Comparison of ENCODE assay signal across 16 cellular contexts in genomic region chr6:135227758-135228157, GRCh38. TPM values are rescaled to one million over a fixed set of nuclear protein-coding genes. Genes with fewer than 3 reads are reported as not detected.
"Had no signal": no experiment of that assay in that cellular context is flagged by ENCODE, and none has a peak within 500 bp of the region (broad histone marks: within the 10 kb centered on the region; RNA-seq: fewer than 3 reads in every experiment).

No MANE protein-coding gene starts in this region.

- H3K36me3 ChIP-seq: heart left ventricle had no signal

- H3K4me3 ChIP-seq: dorsolateral prefrontal cortex, heart left ventricle had no signal

- H3K27ac Mint-ChIP-seq: naive thymus-derived CD4-positive, alpha-beta T cell; nephron progenitor cell; progenitor cell of endocrine pancreas had no signal

- DNase-seq: cortex of kidney; dorsolateral prefrontal cortex; effector CD8-positive, alpha-beta T cell; foreskin melanocyte; heart left ventricle; hypothalamus; islet precursor cell; mammary epithelial cell; naive thymus-derived CD4-positive, alpha-beta T cell; nephron progenitor cell; right cardiac atrium; small intestine; stimulated activated CD4-positive, alpha-beta T cell treated with anti-CD3 and anti-CD28 coated beads, Interleukin-2, amount 100 ng/mL, for 48 hours; stimulated activated naive CD4-positive, alpha-beta T cell treated with Interleukin-2 at 50 U/mL for 16 hours; trophoblast cell had no signal

- H3K4me3 Mint-ChIP-seq: nephron progenitor cell had no signal

- ATAC-seq: heart left ventricle; naive thymus-derived CD4-positive, alpha-beta T cell; right cardiac atrium had no signal

- H3K27me3 ChIP-seq: heart left ventricle had no signal

- H3K27ac ChIP-seq: dorsolateral prefrontal cortex, heart left ventricle had no signal

- H3K4me1 Mint-ChIP-seq: nephron progenitor cell had no signal

- H3K27me3 Mint-ChIP-seq: naive thymus-derived CD4-positive, alpha-beta T cell; progenitor cell of endocrine pancreas had no signal

- H3K9me3 Mint-ChIP-seq: nephron progenitor cell had no signal

RNA-seq across cellular contexts. Expression of gene MYB, which starts 46.6 kb away (rescaled TPM):
- polyA plus RNA-seq: heart left ventricle, right cardiac atrium had no signal
